10 cellular contexts compared by ENCODE assay signal in the genomic region with DNA sequence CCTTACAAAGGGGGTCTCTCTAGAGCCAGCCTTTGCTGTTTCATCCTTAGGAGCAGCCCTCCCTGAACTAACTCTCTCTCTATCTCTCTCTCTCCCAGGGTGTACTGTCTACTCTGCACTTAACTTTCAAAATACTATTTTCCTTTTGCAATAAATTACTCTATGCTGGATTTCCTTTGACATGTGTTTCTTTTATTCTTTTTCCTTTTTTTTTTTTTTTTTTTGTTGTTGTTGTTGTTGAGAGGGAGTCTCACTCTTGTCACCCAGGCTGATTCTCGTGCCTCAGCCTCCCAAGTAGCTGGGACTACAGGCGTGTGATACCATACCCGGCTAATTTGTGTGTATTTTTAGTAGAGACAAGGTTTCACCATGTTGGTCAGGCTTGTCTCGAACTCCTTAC. TPM values are rescaled to one million over a fixed set of nuclear protein-coding genes. Genes with fewer than 3 reads are reported as not detected.
DNase-seq lines count a peak whose midpoint lies in the region; ATAC-seq and TF ChIP-seq lines count a peak whose summit lies in the region.
"Had no signal": no experiment of that assay in that cellular context is flagged by ENCODE, and none has a peak within 500 bp of the region (broad histone marks: within the 10 kb centered on the region; RNA-seq: fewer than 3 reads in every experiment).

No MANE protein-coding gene starts in this region.

- no peak for DNase-seq in activated CD8-positive, alpha-beta memory T cell treated with anti-CD3 and anti-CD28 coated beads, Interleukin-2, amount 10 ng/mL, durations not matched to agents 7 days and 5 days
- DNase-seq in activated CD8-positive, alpha-beta memory T cell treated with anti-CD3 and anti-CD28 coated beads, Interleukin-2, amount 50 U/mL, for 4 hours, result no peak
- no peak for DNase-seq in T-cell
- DNase-seq in caudate nucleus (lab: John Stamatoyannopoulos, UW), result no peak
- DNase-seq in stimulated activated CD4-positive, alpha-beta T cell treated with anti-CD3 and anti-CD28 coated beads, Interleukin-1b, Interleukin-23, amount 100 ng/mL, for 48 hours, result no peak
- DNase-seq in NCI-H1417 treated with DMSO at 0.1 percent for 48 hours (lab: John Stamatoyannopoulos, UW), result no peak

- peak overlapping the region; percentile 88 for H3K4me3 Mint-ChIP-seq in activated CD8-positive, alpha-beta memory T cell treated with anti-CD3 and anti-CD28 coated beads, Interleukin-2, amount 10 ng/mL, durations not matched to agents 7 days and 5 days
- H3K4me3 Mint-ChIP-seq in T-cell, result peak overlapping the region; percentile 79 to 89 (median 88)

- H3K27me3 Mint-ChIP-seq in activated CD8-positive, alpha-beta memory T cell treated with anti-CD3 and anti-CD28 coated beads, Interleukin-2, amount 10 ng/mL, durations not matched to agents 7 days and 5 days, result no peaks in the 10 kb centered on the region
- H3K27me3 Mint-ChIP-seq in T-cell, result no peaks in the 10 kb centered on the region

- H3K36me3 Mint-ChIP-seq in activated CD8-positive, alpha-beta memory T cell treated with anti-CD3 and anti-CD28 coated beads, Interleukin-2, amount 10 ng/mL, durations not matched to agents 7 days and 5 days, result peaks cover 13% of the 10 kb centered on the region
- peaks cover 10% of the 10 kb centered on the region for H3K36me3 Mint-ChIP-seq in T-cell

- TF ChIP-seq POLR2A in gastroesophageal sphincter (IDR thresholded peaks at IDR 0.05), result no peak

- no peak for ATAC-seq in activated CD8-positive, alpha-beta memory T cell treated with anti-CD3 and anti-CD28 coated beads, Interleukin-2, amount 10 ng/mL, durations not matched to agents 7 days and 5 days
- ATAC-seq in T-cell (replicated peaks in 1 of 4) (no peak), gastroesophageal sphincter (no peak)

- CTCF ChIA-PET in activated CD8-positive, alpha-beta memory T cell treated with anti-CD3 and anti-CD28 coated beads, Interleukin-2, amount 10 ng/mL, durations not matched to agents 7 days and 5 days (lab: Charles Lee), result interaction anchor here (0.6 to 2.0 kb wide), 25 partner anchors 8 to 362 kb away, joined by 3 to 14 read pairs (median 4); partner anchors contain the start of genes AP4M1, MBLAC1, MCM7 and ZKSCAN1
- CTCF ChIA-PET in T-cell (lab: Charles Lee), result interaction anchor here (0.7 to 1.7 kb wide), 25 partner anchors 8 to 262 kb away, joined by 3 to 18 read pairs (median 4); partner anchors contain the start of genes AP4M1 (in 1 of the 2), LAMTOR4 (in 1 of the 2), MCM7 (in 1 of the 2) and TRIM4 (in 1 of the 2)

- H3K9ac ChIP-seq in skeletal muscle tissue (ENCODE audit: low read depth in 1 of 3, low read length in 3 of 3), result peak overlapping the region in 1 of 3 donors; percentile 70

- TF ChIP-seq EP300 in gastroesophageal sphincter (IDR thresholded peaks at IDR 0.05), result no peak

- POLR2A ChIA-PET in T-cell (lab: Charles Lee), result interaction anchor here (0.6 to 1.0 kb wide), 13 partner anchors 17 to 406 kb away, joined by 3 to 19 read pairs (median 3); partner anchors contain the start of genes AP4M1 (in 1 of the 2), MBLAC1 (in 1 of the 2), MCM7 (in 1 of the 2) and ZSCAN21 (in 1 of the 2)

- H3K27me3 ChIP-seq in gastroesophageal sphincter, result no peaks in the 10 kb centered on the region
- no peaks in the 10 kb centered on the region for H3K27me3 ChIP-seq in skeletal muscle tissue (ENCODE audit: control insufficient read depth in 3 of 3, insufficient read depth in 3 of 3, low read length in 3 of 3)
- H3K27me3 ChIP-seq: SJCRH30, tibial nerve had no signal

- peaks cover 35% of the 10 kb centered on the region for H3K4me1 Mint-ChIP-seq in activated CD8-positive, alpha-beta memory T cell treated with anti-CD3 and anti-CD28 coated beads, Interleukin-2, amount 10 ng/mL, durations not matched to agents 7 days and 5 days
- H3K4me1 Mint-ChIP-seq in T-cell, result peaks cover 34 to 42% (median 40%) of the 10 kb centered on the region in 3 donors

- peaks cover 0 to 46% (median 26%) of the 10 kb centered on the region in 3 donors for H3K4me1 ChIP-seq in gastroesophageal sphincter
- peaks cover 23 to 32% (median 25%) of the 10 kb centered on the region in 3 donors for H3K4me1 ChIP-seq in skeletal muscle tissue (ENCODE audit: control insufficient read depth in 3 of 3, insufficient read depth in 3 of 3, low read length in 3 of 3)
- H3K4me1 ChIP-seq: SJCRH30 had no signal

- no peaks in the 10 kb centered on the region for H3K9me3 ChIP-seq in gastroesophageal sphincter
- no peaks in the 10 kb centered on the region for H3K9me3 ChIP-seq in skeletal muscle tissue (ENCODE audit: control insufficient read depth in 3 of 3, low read length in 3 of 3)
- H3K9me3 ChIP-seq: SJCRH30, tibial nerve had no signal

- H3K4me3 ChIP-seq in gastroesophageal sphincter (no peak overlapping the region), skeletal muscle tissue (ENCODE audit: low read length in 3 of 3) (no peak overlapping the region)

- no peak for TF ChIP-seq CTCF in gastroesophageal sphincter (IDR thresholded peaks at IDR 0.05)

- H3K27ac ChIP-seq in gastroesophageal sphincter, result peak overlapping the region in 3 of 4 donors; percentile 84 to 90 (median 88)
- peak overlapping the region; percentile 83 for H3K27ac ChIP-seq in skeletal muscle tissue (ENCODE audit: low read depth, low read length)
- no peak overlapping the region for H3K27ac ChIP-seq in caudate nucleus (ENCODE audit: low read depth, low read length)

- H3K9me3 Mint-ChIP-seq in activated CD8-positive, alpha-beta memory T cell treated with anti-CD3 and anti-CD28 coated beads, Interleukin-2, amount 10 ng/mL, durations not matched to agents 7 days and 5 days (ENCODE audit: low read depth), result no peaks in the 10 kb centered on the region
- H3K9me3 Mint-ChIP-seq in T-cell, result no peaks in the 10 kb centered on the region

- H3K36me3 ChIP-seq in gastroesophageal sphincter (peaks cover 0 to 23% of the 10 kb centered on the region in 2 donors), skeletal muscle tissue (ENCODE audit: control insufficient read depth in 3 of 3, insufficient read depth in 3 of 3, low read length in 3 of 3) (peaks cover 7 to 16% (median 9%) of the 10 kb centered on the region in 3 donors)

- WGBS in gastroesophageal sphincter (ENCODE audit: low coverage in 1 of 2), 2 donors, result 55% methylated on average over 4 of the region's 4 CpGs; no CpG with 5 or more reads in 1 of the 2 donors

- H3K27ac Mint-ChIP-seq in activated CD8-positive, alpha-beta memory T cell treated with anti-CD3 and anti-CD28 coated beads, Interleukin-2, amount 10 ng/mL, durations not matched to agents 7 days and 5 days, result peak overlapping the region; percentile 3
- H3K27ac Mint-ChIP-seq in T-cell, result peak overlapping the region; percentile 59 to 78

RNA-seq across cellular contexts. Expression of gene ZNF3, which starts 1.5 kb away (rescaled TPM):
- 10 to 100 TPM; 21.2 to 24.1 TPM for total RNA-seq in activated CD8-positive, alpha-beta memory T cell treated with anti-CD3 and anti-CD28 coated beads, Interleukin-2, amount 10 ng/mL, durations not matched to agents 7 days and 5 days
- total RNA-seq in T-cell, result 10 to 100 TPM; 31.7 to 39.2 (median 35.4) TPM
- 10 to 100 TPM; 18.9 to 30.2 (median 20.6) TPM for total RNA-seq in gastroesophageal sphincter
- 34.4 TPM for total RNA-seq in skeletal muscle tissue

RNA-seq across cellular contexts. Expression of gene COPS6, which starts 5.8 kb away (rescaled TPM):
- total RNA-seq in activated CD8-positive, alpha-beta memory T cell treated with anti-CD3 and anti-CD28 coated beads, Interleukin-2, amount 10 ng/mL, durations not matched to agents 7 days and 5 days, result 10 to 100 TPM; 81.2 to 90.8 TPM
- total RNA-seq in T-cell, result 10 to 100 TPM; 67.1 to 71.1 (median 68.3) TPM
- 10 to 100 TPM; 40.7 to 83.6 (median 62.9) TPM for total RNA-seq in gastroesophageal sphincter
- total RNA-seq in skeletal muscle tissue, result 57.4 TPM

RNA-seq across cellular contexts. Expression of gene MCM7, which starts 18.2 kb away (rescaled TPM):
- 100 to 1,000 TPM; 405 to 409 TPM for total RNA-seq in activated CD8-positive, alpha-beta memory T cell treated with anti-CD3 and anti-CD28 coated beads, Interleukin-2, amount 10 ng/mL, durations not matched to agents 7 days and 5 days
- total RNA-seq in T-cell (100 to 1,000 TPM in 4 of 5 donors, 10 to 100 TPM in 1; 95.2 to 181 (median 164) TPM), gastroesophageal sphincter (10 to 100 TPM; 30.7 to 52.0 (median 45.1) TPM), skeletal muscle tissue (42.3 TPM)

RNA-seq across cellular contexts. Expression of gene AP4M1, which starts 18.5 kb away (rescaled TPM):
- 10 to 100 TPM in 1 of 2 experiments, 1 to 10 TPM in 1; 9.9 to 10.6 TPM for total RNA-seq in activated CD8-positive, alpha-beta memory T cell treated with anti-CD3 and anti-CD28 coated beads, Interleukin-2, amount 10 ng/mL, durations not matched to agents 7 days and 5 days
- total RNA-seq in T-cell (10 to 100 TPM in 3 of 5 donors, 1 to 10 TPM in 2; 5.5 to 18.7 (median 11.6) TPM), gastroesophageal sphincter (10 to 100 TPM; 21.8 to 29.3 (median 24.7) TPM), skeletal muscle tissue (20.9 TPM)

RNA-seq across cellular contexts. Expression of gene ZSCAN21, which starts 33.4 kb away (rescaled TPM):
- 1 to 10 TPM; 5.6 to 7.9 TPM for total RNA-seq in activated CD8-positive, alpha-beta memory T cell treated with anti-CD3 and anti-CD28 coated beads, Interleukin-2, amount 10 ng/mL, durations not matched to agents 7 days and 5 days
- total RNA-seq in T-cell (1 to 10 TPM; 4.4 to 9.9 (median 9.3) TPM), gastroesophageal sphincter (10 to 100 TPM; 14.0 to 21.9 (median 20.9) TPM), skeletal muscle tissue (11.5 TPM)
